Comparison of ENCODE assay signal across 30 cellular contexts in genomic region chr11:130692220-130692619, GRCh38.
"Had no signal": no experiment of that assay in that cellular context is flagged by ENCODE, and none has a peak within 500 bp of the region (broad histone marks: within the 10 kb centered on the region; RNA-seq: fewer than 3 reads in every experiment).

No MANE protein-coding gene starts in this region.

- H3K9me3 Mint-ChIP-seq: activated CD4-positive, alpha-beta memory T cell treated with anti-CD3 and anti-CD28 coated beads for 36 hours; activated CD4-positive, alpha-beta T cell treated with anti-CD3 and anti-CD28 coated beads, Interleukin-2, amount 10 ng/mL, durations not matched to agents 24 days and 14 days; activated T-cell treated with anti-CD3 and anti-CD28 coated beads, Interleukin-2, amount 50 U/mL, for 24 hours; activated T-cell treated with anti-CD3 and anti-CD28 coated beads, Interleukin-2, amount 50 U/mL, for 72 hours; dendritic cell treated with granulocyte-macrophage colony-stimulating factor and Interleukin-4, amounts not matched to agents 40 ng/mL and 50 ng/mL, for 4 days had no signal

- H3K27me3 ChIP-seq: adrenal gland, body of pancreas, cardiac muscle cell, colonic mucosa, esophagus squamous epithelium, gastroesophageal sphincter had no signal

- H3K4me3 ChIP-seq: adrenal gland, body of pancreas, cardiac muscle cell, colonic mucosa, dorsolateral prefrontal cortex, esophagus squamous epithelium, gastroesophageal sphincter had no signal

- ATAC-seq: activated CD4-positive, alpha-beta T cell treated with anti-CD3 and anti-CD28 coated beads for 36 hours; activated CD8-positive, alpha-beta T cell treated with anti-CD3 and anti-CD28 coated beads, Interleukin-2, amount 10 ng/mL, durations not matched to agents 7 days and 5 days; activated T-cell treated with anti-CD3 and anti-CD28 coated beads, Interleukin-2, amount 50 U/mL, for 72 hours; body of pancreas; gastroesophageal sphincter had no signal

- H3K27ac Mint-ChIP-seq: activated CD4-positive, alpha-beta memory T cell treated with anti-CD3 and anti-CD28 coated beads for 36 hours; activated CD4-positive, alpha-beta T cell treated with anti-CD3 and anti-CD28 coated beads for 36 hours; activated CD4-positive, alpha-beta T cell treated with anti-CD3 and anti-CD28 coated beads, Interleukin-2, amount 10 ng/mL, durations not matched to agents 24 days and 14 days; activated CD8-positive, alpha-beta T cell treated with anti-CD3 and anti-CD28 coated beads, Interleukin-2, amount 10 ng/mL, durations not matched to agents 7 days and 5 days; activated naive CD8-positive, alpha-beta T cell; activated T-cell treated with anti-CD3 and anti-CD28 coated beads, Interleukin-2, amount 50 U/mL, for 24 hours; activated T-cell treated with anti-CD3 and anti-CD28 coated beads, Interleukin-2, amount 50 U/mL, for 72 hours; dendritic cell treated with granulocyte-macrophage colony-stimulating factor and Interleukin-4, amounts not matched to agents 40 ng/mL and 50 ng/mL, for 4 days had no signal

- H3K36me3 Mint-ChIP-seq: activated CD4-positive, alpha-beta memory T cell treated with anti-CD3 and anti-CD28 coated beads for 36 hours; activated naive CD8-positive, alpha-beta T cell had no signal

- H3K27ac ChIP-seq: adrenal gland, body of pancreas, cardiac muscle cell, colonic mucosa, dorsolateral prefrontal cortex, esophagus squamous epithelium, gastroesophageal sphincter had no signal

- H3K4me3 Mint-ChIP-seq: activated CD4-positive, alpha-beta memory T cell treated with anti-CD3 and anti-CD28 coated beads for 36 hours; activated CD4-positive, alpha-beta T cell treated with anti-CD3 and anti-CD28 coated beads for 36 hours; activated CD4-positive, alpha-beta T cell treated with anti-CD3 and anti-CD28 coated beads, Interleukin-2, amount 10 ng/mL, durations not matched to agents 24 days and 14 days; activated CD8-positive, alpha-beta T cell treated with anti-CD3 and anti-CD28 coated beads, Interleukin-2, amount 10 ng/mL, durations not matched to agents 7 days and 5 days; activated naive CD8-positive, alpha-beta T cell; activated T-cell treated with anti-CD3 and anti-CD28 coated beads, Interleukin-2, amount 50 U/mL, for 24 hours; activated T-cell treated with anti-CD3 and anti-CD28 coated beads, Interleukin-2, amount 50 U/mL, for 72 hours; dendritic cell treated with granulocyte-macrophage colony-stimulating factor and Interleukin-4, amounts not matched to agents 40 ng/mL and 50 ng/mL, for 4 days had no signal

- H3K27me3 Mint-ChIP-seq: activated T-cell treated with anti-CD3 and anti-CD28 coated beads, Interleukin-2, amount 50 U/mL, for 24 hours; dendritic cell treated with granulocyte-macrophage colony-stimulating factor and Interleukin-4, amounts not matched to agents 40 ng/mL and 50 ng/mL, for 4 days had no signal

- H3K4me1 ChIP-seq: adrenal gland, body of pancreas, colonic mucosa, esophagus squamous epithelium, gastroesophageal sphincter had no signal

- H3K36me3 ChIP-seq: adrenal gland, cardiac muscle cell, colonic mucosa, esophagus squamous epithelium, gastroesophageal sphincter had no signal

- DNase-seq: activated CD4-positive, alpha-beta memory T cell treated with anti-CD3 and anti-CD28 coated beads for 36 hours; activated CD4-positive, alpha-beta T cell treated with anti-CD3 and anti-CD28 coated beads for 36 hours; activated CD4-positive, alpha-beta T cell treated with anti-CD3 and anti-CD28 coated beads, Interleukin-2, amount 10 ng/mL, durations not matched to agents 24 days and 14 days; activated CD4-positive, CD25-positive, alpha-beta regulatory T cell; activated CD4-positive, CD25-positive, alpha-beta regulatory T cell treated with anti-CD3 and anti-CD28 coated beads, Interleukin-2, amount 50 U/mL, for 72 hours; activated CD8-positive, alpha-beta memory T cell treated with anti-CD3 and anti-CD28 coated beads, Interleukin-2, amount 50 U/mL, for 48 hours; activated CD8-positive, alpha-beta T cell treated with anti-CD3 and anti-CD28 coated beads, Interleukin-2, amount 10 ng/mL, durations not matched to agents 7 days and 5 days; activated gamma-delta T cell treated with Interleukin-2 at 50 U/mL for 16 hours; activated naive CD4-positive, alpha-beta T cell treated with anti-CD3 and anti-CD28 coated beads, Interleukin-2, amount 50 U/mL, for 16 hours; activated naive CD4-positive, alpha-beta T cell treated with Interleukin-2 at 50 U/mL for 16 hours; activated T-cell treated with anti-CD3 and anti-CD28 coated beads for 4 hours; activated T-cell treated with anti-CD3 and anti-CD28 coated beads, Interleukin-2, amount 50 U/mL, for 24 hours; activated T-cell treated with anti-CD3 and anti-CD28 coated beads, Interleukin-2, amount 50 U/mL, for 72 hours; adrenal gland; amygdala; aorta; body of pancreas; central memory CD4-positive, alpha-beta T cell; cerebellar nuclear complex; colonic mucosa; dorsolateral prefrontal cortex; effector memory CD4-positive, alpha-beta T cell; erythroblast; esophagus squamous epithelium; foreskin melanocyte; T-helper 2 cell had no signal

- H3K9me3 ChIP-seq: adrenal gland, body of pancreas, colonic mucosa, esophagus squamous epithelium, gastroesophageal sphincter had no signal

- H3K4me1 Mint-ChIP-seq: activated CD4-positive, alpha-beta T cell treated with anti-CD3 and anti-CD28 coated beads for 36 hours; activated CD4-positive, alpha-beta T cell treated with anti-CD3 and anti-CD28 coated beads, Interleukin-2, amount 10 ng/mL, durations not matched to agents 24 days and 14 days had no signal
